1 cellular context compared by ENCODE assay signal in the genomic region with DNA sequence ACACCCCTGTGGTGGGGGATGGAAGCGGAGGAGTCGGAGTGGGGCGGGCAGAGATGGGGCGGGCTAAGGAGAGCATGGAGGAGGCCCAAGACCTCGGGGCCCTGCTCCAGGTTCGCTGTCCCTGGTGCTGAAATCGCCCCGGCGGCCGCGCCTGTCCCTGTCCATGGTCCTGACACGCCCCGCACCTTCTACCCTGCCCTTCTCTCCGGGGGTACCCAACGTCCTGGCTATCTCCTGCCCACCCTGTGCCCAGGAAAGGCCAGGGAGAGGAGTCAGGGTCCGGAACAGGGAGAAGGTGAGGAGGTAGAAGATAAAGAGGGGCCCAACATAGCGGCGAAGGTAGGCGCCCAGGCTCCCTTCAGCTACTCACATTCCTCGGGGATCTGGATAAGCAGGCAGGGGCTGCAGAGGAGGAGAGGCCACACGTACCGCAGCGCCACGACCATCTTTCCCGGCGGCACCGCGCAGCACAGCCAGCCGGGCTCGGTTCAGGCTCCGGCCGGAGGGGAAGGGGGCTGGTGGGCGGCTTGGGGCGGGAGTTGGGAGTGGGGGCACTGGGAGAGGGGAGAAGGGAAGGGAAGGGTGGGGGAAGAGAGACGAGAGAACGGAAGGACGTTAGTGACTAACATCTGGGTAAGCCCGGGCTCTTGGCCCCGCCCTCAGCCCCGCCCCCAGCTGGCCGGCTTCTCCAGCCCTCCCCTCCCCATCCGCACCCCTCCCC.
A peak's percentile ranks its signal among the peaks of the same experiment; 100 is the strongest.
TF ChIP-seq lines count a peak whose summit lies in the region.

No MANE protein-coding gene starts in this region.

TF ChIP-seq in HepG2, 621 proteins besides CTCF, POLR2A, EP300 and RAD21 (continued from another document and continues in another):
- TF ChIP-seq EZH2 (conservative IDR thresholded peaks at IDR 0.05; ENCODE audit: low read depth, low read length), result no peak
- TF ChIP-seq U2AF1 (optimal IDR thresholded peaks at IDR 0.05; ENCODE audit: low read depth, low read length), result no peak
- TF ChIP-seq REXO4 (CRISPR knock-in tag; IDR thresholded peaks at IDR 0.05; ENCODE audit: borderline replicate concordance), result peak; percentile 81; the same call in 1 of the 2 replicates
- TF ChIP-seq ZNF569 (CRISPR knock-in tag; IDR thresholded peaks at IDR 0.05; ENCODE audit: borderline replicate concordance), result peak; percentile 86; the same call in 1 of the 2 replicates
- peak; percentile 100 for TF ChIP-seq ZNF124 (CRISPR knock-in tag; IDR thresholded peaks at IDR 0.05)
- peak; percentile 99 for TF ChIP-seq FLYWCH1 (CRISPR knock-in tag; IDR thresholded peaks at IDR 0.05)
- peak; percentile 99 for TF ChIP-seq ZIK1 (CRISPR knock-in tag; IDR thresholded peaks at IDR 0.05; ENCODE audit: borderline replicate concordance, low read depth)
- TF ChIP-seq ZNF674 (CRISPR knock-in tag; IDR thresholded peaks at IDR 0.05; ENCODE audit: low read depth), result peak; percentile 100
- peak; percentile 95 for TF ChIP-seq PHF5A (CRISPR knock-in tag; IDR thresholded peaks at IDR 0.05; ENCODE audit: low read depth, unreplicated experiment)
- peak; percentile 99 for TF ChIP-seq TGIF2 (CRISPR knock-in tag; IDR thresholded peaks at IDR 0.05)
- TF ChIP-seq FUBP1 (CRISPR knock-in tag; IDR thresholded peaks at IDR 0.05; ENCODE audit: borderline replicate concordance), result no peak
- peak; percentile 93 for TF ChIP-seq ZNF768 (CRISPR knock-in tag; IDR thresholded peaks at IDR 0.05)
- TF ChIP-seq, protein P1, sequence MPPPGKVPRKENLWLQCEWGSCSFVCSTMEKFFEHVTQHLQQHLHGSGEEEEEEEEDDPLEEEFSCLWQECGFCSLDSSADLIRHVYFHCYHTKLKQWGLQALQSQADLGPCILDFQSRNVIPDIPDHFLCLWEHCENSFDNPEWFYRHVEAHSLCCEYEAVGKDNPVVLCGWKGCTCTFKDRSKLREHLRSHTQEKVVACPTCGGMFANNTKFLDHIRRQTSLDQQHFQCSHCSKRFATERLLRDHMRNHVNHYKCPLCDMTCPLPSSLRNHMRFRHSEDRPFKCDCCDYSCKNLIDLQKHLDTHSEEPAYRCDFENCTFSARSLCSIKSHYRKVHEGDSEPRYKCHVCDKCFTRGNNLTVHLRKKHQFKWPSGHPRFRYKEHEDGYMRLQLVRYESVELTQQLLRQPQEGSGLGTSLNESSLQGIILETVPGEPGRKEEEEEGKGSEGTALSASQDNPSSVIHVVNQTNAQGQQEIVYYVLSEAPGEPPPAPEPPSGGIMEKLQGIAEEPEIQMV (CRISPR knock-in tag; IDR thresholded peaks at IDR 0.05; ENCODE audit: low read depth), result peak; percentile 97
- peak; percentile 100 for TF ChIP-seq ZNF891 (CRISPR knock-in tag; IDR thresholded peaks at IDR 0.05)
- 0 out of 2 replicates have a peak, but pooled peaks have one; percentile 41 for TF ChIP-seq MTA1 (CRISPR knock-in tag; IDR thresholded peaks at IDR 0.05; ENCODE audit: borderline replicate concordance)
- TF ChIP-seq ONECUT2 (CRISPR knock-in tag; IDR thresholded peaks at IDR 0.05), result peak; percentile 93
- TF ChIP-seq ZNF772 (CRISPR knock-in tag; IDR thresholded peaks at IDR 0.05), result peak; percentile 100
- peak; percentile 100 for TF ChIP-seq ARHGAP35 (CRISPR knock-in tag; IDR thresholded peaks at IDR 0.05; ENCODE audit: borderline replicate concordance)
- TF ChIP-seq ATF5 (CRISPR knock-in tag; IDR thresholded peaks at IDR 0.05; ENCODE audit: low read depth), result peak; percentile 99
- TF ChIP-seq TBX3 (IDR thresholded peaks at IDR 0.05; ENCODE audit: borderline replicate concordance), result no peak
- peak; percentile 90 for TF ChIP-seq ZNF644 (CRISPR knock-in tag; IDR thresholded peaks at IDR 0.05; ENCODE audit: low read depth)
- peak; percentile 100 for TF ChIP-seq CREB3 (CRISPR knock-in tag; IDR thresholded peaks at IDR 0.05)
- TF ChIP-seq MXD3 (CRISPR knock-in tag; IDR thresholded peaks at IDR 0.05), result peak; percentile 100
- peak; percentile 60; the same call in 1 of the 2 replicates for TF ChIP-seq ZFX (CRISPR knock-in tag; IDR thresholded peaks at IDR 0.05; ENCODE audit: low read depth)
- TF ChIP-seq ZSCAN30 (CRISPR knock-in tag; IDR thresholded peaks at IDR 0.05), result peak; percentile 99
- no peak for TF ChIP-seq IKZF1 (IDR thresholded peaks at IDR 0.05)
- peak; percentile 100 for TF ChIP-seq ZNF615 (CRISPR knock-in tag; IDR thresholded peaks at IDR 0.05; ENCODE audit: borderline replicate concordance)
- peak; percentile 98 for TF ChIP-seq ZNF142 (CRISPR knock-in tag; IDR thresholded peaks at IDR 0.05)
- TF ChIP-seq HNRNPLL (IDR thresholded peaks at IDR 0.05; ENCODE audit: low read depth, low read length, poor library complexity, severe bottlenecking), result no peak
- TF ChIP-seq ZNF670 (CRISPR knock-in tag; IDR thresholded peaks at IDR 0.05; ENCODE audit: borderline replicate concordance), result peak; percentile 99
- peak; percentile 93 for TF ChIP-seq KAT7 (CRISPR knock-in tag; IDR thresholded peaks at IDR 0.05; ENCODE audit: borderline replicate concordance)
- TF ChIP-seq PAF1 (CRISPR knock-in tag; IDR thresholded peaks at IDR 0.05), result peak; percentile 76; the same call in 1 of the 2 replicates
- peak; percentile 88 for TF ChIP-seq GATAD1 (CRISPR knock-in tag; IDR thresholded peaks at IDR 0.05)
- TF ChIP-seq RFX5 (IDR thresholded peaks at IDR 0.05; ENCODE audit: low read depth, low read length), result no peak
- TF ChIP-seq GATAD2A (CRISPR knock-in tag; IDR thresholded peaks at IDR 0.05), result peak; percentile 90
- TF ChIP-seq TBX2 (CRISPR knock-in tag; IDR thresholded peaks at IDR 0.05; ENCODE audit: borderline replicate concordance), result peak; percentile 98
- peak; percentile 91; the same call in 1 of the 2 replicates for TF ChIP-seq KIAA2018 (CRISPR knock-in tag; IDR thresholded peaks at IDR 0.05; ENCODE audit: borderline replicate concordance)
- TF ChIP-seq BCL6 (CRISPR knock-in tag; IDR thresholded peaks at IDR 0.05), result peak; percentile 93
- peak; percentile 98 for TF ChIP-seq ZNF720 (CRISPR knock-in tag; IDR thresholded peaks at IDR 0.05)
- peak; percentile 37 for TF ChIP-seq STAG1 (CRISPR knock-in tag; IDR thresholded peaks at IDR 0.05)
- TF ChIP-seq ESRRA (CRISPR knock-in tag; IDR thresholded peaks at IDR 0.05; ENCODE audit: low read depth), result peak; percentile 93
